24 cellular contexts compared by ENCODE assay signal in the genomic region with DNA sequence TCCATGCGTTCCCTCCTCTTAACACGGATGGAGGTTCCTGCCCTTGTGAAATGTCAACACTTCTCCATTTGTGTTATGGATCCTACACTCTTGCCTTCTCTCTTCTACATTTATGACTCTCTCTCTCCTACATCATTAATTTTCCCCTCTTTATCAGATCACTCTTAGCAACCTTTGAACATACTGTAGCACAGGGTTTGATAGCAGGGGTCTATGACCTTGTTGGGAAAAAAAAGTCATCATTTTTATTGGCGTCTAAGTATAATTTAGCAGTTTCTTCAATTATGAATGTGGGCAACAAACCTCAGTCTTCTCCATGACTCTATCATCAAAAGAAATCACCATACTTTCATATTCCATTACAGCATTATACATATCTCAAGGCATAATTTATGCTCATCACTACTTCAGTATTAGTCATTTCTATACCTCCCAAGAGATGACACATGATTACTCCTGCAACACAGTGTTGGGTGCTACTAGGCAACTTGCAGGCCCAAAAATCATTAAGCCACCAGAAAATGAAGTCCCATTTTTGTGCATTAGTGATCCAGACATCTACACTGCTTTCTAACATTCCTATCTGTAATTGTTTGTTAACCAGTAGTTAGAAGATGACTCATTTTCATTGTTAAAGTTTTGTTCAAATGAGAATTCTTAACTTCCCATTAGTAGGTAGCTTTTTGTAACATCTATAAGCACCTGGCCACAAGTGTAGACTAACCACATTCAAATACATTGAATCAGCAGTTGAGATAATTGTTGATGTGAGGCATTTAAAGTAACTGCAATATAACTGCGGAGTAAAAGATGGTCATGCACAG. TPM values are rescaled to one million over a fixed set of nuclear protein-coding genes. Genes with fewer than 3 reads are reported as not detected.
DNase-seq lines count a peak whose midpoint lies in the region; ATAC-seq and TF ChIP-seq lines count a peak whose summit lies in the region.
"Had no signal": no experiment of that assay in that cellular context is flagged by ENCODE, and none has a peak within 500 bp of the region (broad histone marks: within the 10 kb centered on the region; RNA-seq: fewer than 3 reads in every experiment).

No MANE protein-coding gene starts in this region.

- no peaks in the 10 kb centered on the region for H3K27me3 ChIP-seq in PC-3 (ENCODE audit: low read length)
- no peaks in the 10 kb centered on the region for H3K27me3 ChIP-seq in mammary epithelial cell (ENCODE audit: insufficient read depth, low read length)
- no peaks in the 10 kb centered on the region for H3K27me3 ChIP-seq in colonic mucosa
- no peaks in the 10 kb centered on the region for H3K27me3 ChIP-seq in left ventricle myocardium inferior (ENCODE audit: low read depth)
- H3K27me3 ChIP-seq: ovary, tibial nerve had no signal

- H3K4me3 ChIP-seq in PC-3 (ENCODE audit: low read length) (no peak overlapping the region), mammary epithelial cell (replicated peaks in 1 of 3; ENCODE audit: insufficient read depth in 1 of 3, low read depth in 2 of 3, low read length in 3 of 3) (no peak overlapping the region), colonic mucosa (no peak overlapping the region), left ventricle myocardium inferior (no peak overlapping the region)
- H3K4me3 ChIP-seq: ovary, tibial nerve had no signal

- in situ Hi-C loops in mammary epithelial cell (cut with MboI; ENCODE audit: low sequenced_read_pairs in 2 of 2): no loop called here

- H3K4me2 ChIP-seq in PC-3 (ENCODE audit: low read length) (peak overlapping the region; percentile 32; the same call in 1 of the 2 replicates), mammary epithelial cell (ENCODE audit: insufficient read depth, low read depth, low read length) (no peak overlapping the region)

- 76% methylated on average over 4 of the region's 4 CpGs for WGBS in mammary epithelial cell (ENCODE audit: low coverage, missing lambda C conversion rate)

- CTCF ChIA-PET in PC-3 (lab: Charles Lee) (no interaction called here), mammary epithelial cell (lab: Charles Lee; ENCODE audit: low non-redundant PET) (no interaction called here)

- no peak for TF ChIP-seq CTCF in PC-3 (conservative IDR thresholded peaks at IDR 0.05; ENCODE audit: low read depth, low read length)
- no peak for TF ChIP-seq CTCF in mammary epithelial cell (conservative IDR thresholded peaks at IDR 0.05 in 1 of 2, IDR thresholded peaks at IDR 0.05 in 1 of 2; ENCODE audit: extremely low read depth in 1 of 2, insufficient read depth in 1 of 2, low read depth in 1 of 2, low read length in 2 of 2)
- TF ChIP-seq CTCF in colonic mucosa (IDR thresholded peaks at IDR 0.05): no peak
- no peak for TF ChIP-seq CTCF in left ventricle myocardium inferior (IDR thresholded peaks at IDR 0.05; ENCODE audit: borderline replicate concordance)

- no peaks in the 10 kb centered on the region for H3F3A ChIP-seq in PC-3 (ENCODE audit: low read length, unreplicated experiment)

- H2AFZ ChIP-seq in PC-3 (ENCODE audit: low read length) (no peak overlapping the region), mammary epithelial cell (ENCODE audit: low read depth, low read length) (no peak overlapping the region)

- peaks cover 32% of the 10 kb centered on the region for H3K4me1 ChIP-seq in PC-3 (ENCODE audit: insufficient read depth, low read length)
- peaks cover 19% of the 10 kb centered on the region for H3K4me1 ChIP-seq in mammary epithelial cell (ENCODE audit: insufficient read depth, low read length)
- H3K4me1 ChIP-seq in colonic mucosa: no peaks in the 10 kb centered on the region
- H3K4me1 ChIP-seq in left ventricle myocardium inferior: no peaks in the 10 kb centered on the region
- H3K4me1 ChIP-seq: tibial nerve had no signal

- intact Hi-C loops in PC-3 (cut with micrococcal nuclease) (no loop called here), mammary epithelial cell (cut with micrococcal nuclease) (no loop called here), colonic mucosa (cut with DNase I) (no loop called here), left ventricle myocardium inferior (cut with micrococcal nuclease) (no loop called here)

- H3K9me3 ChIP-seq in PC-3 (ENCODE audit: low read length) (no peaks in the 10 kb centered on the region), mammary epithelial cell (replicated peaks; ENCODE audit: insufficient read depth, low read length) (no peaks in the 10 kb centered on the region), colonic mucosa (no peaks in the 10 kb centered on the region), left ventricle myocardium inferior (replicated peaks) (no peaks in the 10 kb centered on the region)
- H3K9me3 ChIP-seq: ovary, tibial nerve had no signal

- peaks cover 0 to 6% of the 10 kb centered on the region in 2 donors for H3K9me3 Mint-ChIP-seq in activated naive CD4-positive, alpha-beta T cell treated with anti-CD3 and anti-CD28 coated beads, Interleukin-2, amount 50 U/mL, for 72 hours
- H3K9me3 Mint-ChIP-seq: activated CD4-positive, alpha-beta memory T cell treated with anti-CD3 and anti-CD28 coated beads for 36 hours; T-helper 1 cell treated with Interleukin-12 subunit alpha and Interleukin-12 subunit beta and Interleukin-4 antibody, amounts not matched to agents 30 μg/mL and 1 μg/mL, for 36 hours had no signal

- H4K20me1 ChIP-seq in PC-3 (ENCODE audit: low read length) (no peaks in the 10 kb centered on the region), mammary epithelial cell (ENCODE audit: insufficient read depth, low read length) (no peaks in the 10 kb centered on the region)

- H3K9ac ChIP-seq in PC-3 (ENCODE audit: low read length): no peak overlapping the region
- H3K9ac ChIP-seq in mammary epithelial cell (ENCODE audit: insufficient read depth, low read length): no peak overlapping the region
- H3K9ac ChIP-seq in colonic mucosa (ENCODE audit: low read depth in 2 of 2, low read length in 2 of 2): no peak overlapping the region

- no peaks in the 10 kb centered on the region for H3K36me3 Mint-ChIP-seq in activated naive CD4-positive, alpha-beta T cell treated with anti-CD3 and anti-CD28 coated beads, Interleukin-2, amount 50 U/mL, for 72 hours
- H3K36me3 Mint-ChIP-seq: activated CD4-positive, alpha-beta memory T cell treated with anti-CD3 and anti-CD28 coated beads for 36 hours; natural killer cell had no signal

- no peak for DNase-seq in activated naive CD4-positive, alpha-beta T cell treated with anti-CD3 and anti-CD28 coated beads, Interleukin-2, amount 50 U/mL, for 72 hours (ENCODE audit: low spot score in 2 of 2)
- DNase-seq in activated naive CD4-positive, alpha-beta T cell treated with Interleukin-2 at 50 U/mL for 16 hours: no peak
- DNase-seq in PC-3 (peak; percentile 79), mammary epithelial cell (peak; percentile 76), NCI-H128 (lab: John Stamatoyannopoulos, UW; ENCODE audit: unreplicated experiment) (no peak), colonic mucosa (no peak), left ventricle myocardium inferior (no peak)
- no peak for DNase-seq in stimulated activated naive CD8-positive, alpha-beta T cell treated with anti-CD3 and anti-CD28 coated beads, Interleukin-15, Interleukin-2, amounts not matched to agents 100 U/mL and 50 U/mL, for 24 hours
- DNase-seq: activated CD4-positive, alpha-beta memory T cell treated with anti-CD3 and anti-CD28 coated beads for 36 hours; activated effector memory CD4-positive, alpha-beta T cell treated with Interleukin-2 at 50 U/mL for 16 hours; aorta; effector CD4-positive, alpha-beta T cell; GDM1; HCEC 1CT; left colon; natural killer cell; NCI-H1417; NCI-H524; ovary; SIG-M5; stimulated activated naive CD4-positive, alpha-beta T cell had no signal

- peak; percentile 94 to 97 for ATAC-seq in activated naive CD4-positive, alpha-beta T cell treated with anti-CD3 and anti-CD28 coated beads, Interleukin-2, amount 50 U/mL, for 72 hours
- ATAC-seq in PC-3: peak; percentile 83
- peak; percentile 95 for ATAC-seq in stimulated activated naive CD8-positive, alpha-beta T cell treated with anti-CD3 and anti-CD28 coated beads, Interleukin-15, Interleukin-2, amounts not matched to agents 100 U/mL and 50 U/mL, for 24 hours
- ATAC-seq: left colon, natural killer cell, sciatic nerve had no signal

- H3K36me3 ChIP-seq in PC-3 (ENCODE audit: low read depth, low read length): no peaks in the 10 kb centered on the region
- no peaks in the 10 kb centered on the region for H3K36me3 ChIP-seq in mammary epithelial cell (ENCODE audit: insufficient read depth, low read length)
- H3K36me3 ChIP-seq in colonic mucosa: no peaks in the 10 kb centered on the region
- H3K36me3 ChIP-seq in left ventricle myocardium inferior: no peaks in the 10 kb centered on the region
- H3K36me3 ChIP-seq: ovary, tibial nerve had no signal

- dilution Hi-C loops in mammary epithelial cell (cut with HindIII; ENCODE audit: low sequenced_read_pairs): no loop called here

- POLR2A ChIA-PET in PC-3 (lab: Charles Lee; ENCODE audit: unreplicated experiment): no interaction called here

- no peaks in the 10 kb centered on the region for H3K79me2 ChIP-seq in PC-3 (ENCODE audit: low read length)
- H3K79me2 ChIP-seq in mammary epithelial cell (ENCODE audit: insufficient read depth, low read length): no peaks in the 10 kb centered on the region

- BruUV-seq in PC-3 (replicated peaks; lab: Mats Ljungman, UMichigan) (no TSS peak), mammary epithelial cell (replicated peaks; lab: Mats Ljungman, UMichigan) (no TSS peak)

- 0 out of 2 replicates have a peak overlapping the region, but pooled peaks have one; percentile 18 for H3K27ac ChIP-seq in PC-3 (ENCODE audit: low read length)
- no peak overlapping the region for H3K27ac ChIP-seq in mammary epithelial cell (ENCODE audit: insufficient read depth, low read depth, low read length)
- H3K27ac ChIP-seq in colonic mucosa: no peak overlapping the region
- no peak overlapping the region for H3K27ac ChIP-seq in left ventricle myocardium inferior (replicated peaks)
- H3K27ac ChIP-seq: ovary, tibial nerve had no signal

- peak overlapping the region in 1 of 2 donors; percentile 31 for H3K27ac Mint-ChIP-seq in activated naive CD4-positive, alpha-beta T cell treated with anti-CD3 and anti-CD28 coated beads, Interleukin-2, amount 50 U/mL, for 72 hours
- H3K27ac Mint-ChIP-seq: activated CD4-positive, alpha-beta memory T cell treated with anti-CD3 and anti-CD28 coated beads for 36 hours; natural killer cell; T-helper 1 cell treated with Interleukin-12 subunit alpha and Interleukin-12 subunit beta and Interleukin-4 antibody, amounts not matched to agents 30 μg/mL and 1 μg/mL, for 36 hours had no signal

- no peaks in the 10 kb centered on the region for H3K9me2 ChIP-seq in PC-3 (replicated peaks; ENCODE audit: low read length)

RNA-seq across cellular contexts. Expression of a gene that starts 9.5 kb away (rescaled TPM):
- total RNA-seq in activated naive CD4-positive, alpha-beta T cell treated with anti-CD3 and anti-CD28 coated beads, Interleukin-2, amount 50 U/mL, for 72 hours: not detected
- 0.66 and 1.2 TPM in 2 replicates for total RNA-seq in PC-3 (2014; rRNA removed)
- total RNA-seq in mammary epithelial cell: 1 to 10 TPM; 2.4 to 5.2 TPM
- polyA plus RNA-seq in mammary epithelial cell: 0.65 TPM
- polyA minus RNA-seq in mammary epithelial cell: not detected
- 1 to 10 TPM; 4.3 to 4.4 TPM for total RNA-seq in colonic mucosa
- 5.4 TPM for total RNA-seq in left ventricle myocardium inferior
- total RNA-seq: activated CD4-positive, alpha-beta memory T cell treated with anti-CD3 and anti-CD28 coated beads for 36 hours; natural killer cell had no signal

RNA-seq across cellular contexts. Expression of a gene that starts 9.6 kb away (rescaled TPM):
- 1 to 10 TPM in 1 of 2 donors, under 1 TPM in 1; 0.64 to 1.9 TPM for total RNA-seq in activated naive CD4-positive, alpha-beta T cell treated with anti-CD3 and anti-CD28 coated beads, Interleukin-2, amount 50 U/mL, for 72 hours
- total RNA-seq in PC-3 (2014; rRNA removed): 3.8 and 13.6 TPM in 2 replicates
- 10 to 100 TPM; 11.8 to 18.1 TPM for total RNA-seq in mammary epithelial cell
- polyA plus RNA-seq in mammary epithelial cell: 3.5 TPM
- not detected for polyA minus RNA-seq in mammary epithelial cell
- 1 to 10 TPM; 7.1 to 7.6 TPM for total RNA-seq in colonic mucosa
- total RNA-seq in left ventricle myocardium inferior: 18.6 TPM

RNA-seq across cellular contexts. Expression of a gene that starts 44.5 kb away (rescaled TPM):
- not detected for total RNA-seq in activated naive CD4-positive, alpha-beta T cell treated with anti-CD3 and anti-CD28 coated beads, Interleukin-2, amount 50 U/mL, for 72 hours
- total RNA-seq in PC-3 (2014; rRNA removed) (0.07 TPM in 1 of 2 replicates, not detected in the other), mammary epithelial cell (under 1 TPM; 0.09 to 0.50 TPM), colonic mucosa (under 1 TPM; 0.08 to 0.40 TPM), left ventricle myocardium inferior (0.36 TPM)
- polyA plus RNA-seq in mammary epithelial cell: 0.01 TPM
- polyA minus RNA-seq in mammary epithelial cell: 0.52 TPM
- total RNA-seq: activated CD4-positive, alpha-beta memory T cell treated with anti-CD3 and anti-CD28 coated beads for 36 hours; natural killer cell had no signal

Comparison
In these comparisons a context has a peak if more than half of its experiments do, and no peak if none do; other contexts are left out.
1. DNase-seq: peak in PC-3 (single experiment) and mammary epithelial cell (single experiment); none in activated naive CD4-positive, alpha-beta T cell treated with anti-CD3 and anti-CD28 coated beads, Interleukin-2, amount 50 U/mL, for 72 hours (0 of 2), activated naive CD4-positive, alpha-beta T cell treated with Interleukin-2 at 50 U/mL for 16 hours (single experiment), stimulated activated naive CD8-positive, alpha-beta T cell treated with anti-CD3 and anti-CD28 coated beads, Interleukin-15, Interleukin-2, amounts not matched to agents 100 U/mL and 50 U/mL, for 24 hours (single experiment), NCI-H128 (single experiment), colonic mucosa (single experiment) and left ventricle myocardium inferior (single experiment).
2. Peak in every context shown above with its lines, with median percentiles within 50 percentile points of each other: ATAC-seq.